Comparison of ENCODE assay signal across 1 cellular context in genomic region chr5:38709678-38710306, GRCh38.
TF ChIP-seq lines count a peak whose summit lies in the region.

No MANE protein-coding gene starts in this region.

TF ChIP-seq in SK-N-SH treated with all-trans-retinoic acid at 6 μM for 48 hours, 23 proteins besides CTCF, POLR2A, EP300 and RAD21:
- TF ChIP-seq CREB5 (CRISPR knock-in tag; IDR thresholded peaks at IDR 0.05; ENCODE audit: low read depth), result no peak
- TF ChIP-seq OSR1 (CRISPR knock-in tag; IDR thresholded peaks at IDR 0.05), result no peak
- no peak for TF ChIP-seq ZFP30 (CRISPR knock-in tag; IDR thresholded peaks at IDR 0.05)
- no peak for TF ChIP-seq ZNF70 (CRISPR knock-in tag; IDR thresholded peaks at IDR 0.05)
- no peak for TF ChIP-seq CSDC2 (CRISPR knock-in tag; IDR thresholded peaks at IDR 0.05)
- no peak for TF ChIP-seq RARB (CRISPR knock-in tag; IDR thresholded peaks at IDR 0.05)
- TF ChIP-seq ESRRG (CRISPR knock-in tag; IDR thresholded peaks at IDR 0.05), result no peak
